ENCODE assay signal across 11 cellular contexts in the genomic region with DNA sequence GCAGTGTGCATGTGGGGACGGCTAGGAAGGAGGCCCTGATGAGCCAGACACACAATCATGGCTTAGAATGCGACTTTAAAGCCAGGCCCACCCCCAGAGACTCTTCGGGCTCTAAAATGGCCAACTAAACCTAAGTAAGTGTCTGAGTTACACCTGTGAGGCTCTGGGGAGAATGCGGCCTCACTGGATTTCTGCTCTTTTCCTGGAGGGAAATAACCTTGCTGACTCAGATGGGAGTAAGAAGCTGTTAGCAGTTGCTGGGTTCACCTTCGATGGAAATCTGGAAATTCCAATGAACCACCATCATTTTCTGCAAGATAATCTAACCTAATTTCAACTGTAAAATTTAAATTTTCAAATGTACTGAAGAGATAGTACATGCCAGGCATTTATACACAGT.
DNase-seq lines count a peak whose midpoint lies in the region; ATAC-seq, FAIRE-seq and TF ChIP-seq lines count a peak whose summit lies in the region.
"Had no signal": no experiment of that assay in that cellular context is flagged by ENCODE, and none has a peak within 500 bp of the region (broad histone marks: within the 10 kb centered on the region; RNA-seq: fewer than 3 reads in every experiment).

No MANE protein-coding gene starts in this region.

- FAIRE-seq in bronchial epithelial cell (lab: Jason Lieb, UNC), result no peak

- no peak overlapping the region for H2AFZ ChIP-seq in GM23338

- H3K9me2 ChIP-seq in GM23338 (ENCODE audit: insufficient read depth), result 0 out of 2 replicates have a peak, but pooled peaks cover 3% of the 10 kb centered on the region

- no peaks in the 10 kb centered on the region; the same call in 1 of the 2 replicates for H3F3A ChIP-seq in GM23338 (replicated peaks; ENCODE audit: low read depth)

- H3K4me1 Mint-ChIP-seq in GM23338, result peaks cover 37% of the 10 kb centered on the region
- H3K4me1 Mint-ChIP-seq in naive thymus-derived CD8-positive, alpha-beta T cell, result peaks cover 11 to 17% (median 13%) of the 10 kb centered on the region in 4 donors

- no peak overlapping the region; the same call in 2 of the 3 replicates for H3K4me3 Mint-ChIP-seq in GM23338
- H3K4me3 Mint-ChIP-seq in naive thymus-derived CD8-positive, alpha-beta T cell, result peak overlapping the region; percentile 15 to 88 (median 78)

- POLR2A ChIA-PET in naive thymus-derived CD8-positive, alpha-beta T cell (lab: Charles Lee), result interaction anchor here (0.6 to 6.2 kb wide), 4 partner anchors 8 to 97 kb away, joined by 3 to 31 read pairs (median 6); a partner anchor contains a TSS

- no peaks in the 10 kb centered on the region for H3K36me3 Mint-ChIP-seq in GM23338 (ENCODE audit: low read depth)
- no peaks in the 10 kb centered on the region for H3K36me3 Mint-ChIP-seq in naive thymus-derived CD8-positive, alpha-beta T cell

- no peaks in the 10 kb centered on the region for H3K9me3 Mint-ChIP-seq in GM23338
- H3K9me3 Mint-ChIP-seq in naive thymus-derived CD8-positive, alpha-beta T cell, result no peaks in the 10 kb centered on the region

- ATAC-seq in GM23338 (no peak), HG03354 (IDR thresholded peaks at IDR 0.05; ENCODE audit: poor library complexity, severe bottlenecking, unreplicated experiment) (no peak)
- no peak for ATAC-seq in naive thymus-derived CD8-positive, alpha-beta T cell

- H3K27ac ChIP-seq in 22Rv1 (peak overlapping the region; percentile 26; the same call in 1 of the 2 replicates), GM23338 (ENCODE audit: low read depth) (no peak overlapping the region)

- peaks cover 37% of the 10 kb centered on the region for H3K4me1 ChIP-seq in GM23338 (ENCODE audit: insufficient read depth)

- TF ChIP-seq CTCF in 22Rv1 (IDR thresholded peaks at IDR 0.05), result no peak
- no peak for TF ChIP-seq CTCF in GM23338 (conservative IDR thresholded peaks at IDR 0.05; ENCODE audit: low read depth in 2 of 2)
- no peak for TF ChIP-seq CTCF in bronchial epithelial cell (IDR thresholded peaks at IDR 0.05; ENCODE audit: insufficient read depth, low read length, severe bottlenecking)

- H3K36me3 ChIP-seq in GM23338 (ENCODE audit: insufficient read depth) (no peaks in the 10 kb centered on the region), bronchial epithelial cell (ENCODE audit: control insufficient read depth, insufficient read depth, low read length) (no peaks in the 10 kb centered on the region)
- H3K36me3 ChIP-seq: heart right ventricle had no signal

- peak overlapping the region; percentile 83 for H3K4me2 ChIP-seq in GM23338

- H4K20me1 ChIP-seq in GM23338 (replicated peaks; ENCODE audit: insufficient read depth), result no peaks in the 10 kb centered on the region

- peaks cover 16% of the 10 kb centered on the region for H3K27me3 Mint-ChIP-seq in GM23338 (ENCODE audit: insufficient read depth, low read depth, poor library complexity)
- peaks cover 0 to 10% (median 5%) of the 10 kb centered on the region in 5 donors for H3K27me3 Mint-ChIP-seq in naive thymus-derived CD8-positive, alpha-beta T cell

- no peak overlapping the region for H3K4me3 ChIP-seq in GM23338
- no peak overlapping the region for H3K4me3 ChIP-seq in bronchial epithelial cell (ENCODE audit: low read depth, low read length)

- DNase-seq in GM23338 (ENCODE audit: low spot score) (no peak), bronchial epithelial cell (ENCODE audit: low read depth) (peak; percentile 77), NCI-H1092 treated with DMSO at 0.1 percent for 48 hours (lab: John Stamatoyannopoulos, UW) (no peak), NCI-H1694 treated with DMSO at 0.1 percent for 48 hours (lab: John Stamatoyannopoulos, UW) (no peak), OCI-M1 (lab: John Stamatoyannopoulos, UW) (no peak)
- DNase-seq in naive thymus-derived CD8-positive, alpha-beta T cell, result no peak
- DNase-seq: activated CD4-positive, alpha-beta T cell treated with anti-CD3 and anti-CD28 coated beads, Interleukin-2, amount 50 U/mL, for 4 hours; NCI-H510A had no signal

- H3K27ac Mint-ChIP-seq in GM23338, result no peak overlapping the region
- peak overlapping the region in 1 of 10 donors; percentile 66 for H3K27ac Mint-ChIP-seq in naive thymus-derived CD8-positive, alpha-beta T cell

- H3K79me2 ChIP-seq in GM23338 (replicated peaks; ENCODE audit: insufficient read depth), result no peaks in the 10 kb centered on the region

- H3K27me3 ChIP-seq in GM23338 (ENCODE audit: insufficient read depth), result peaks cover 26% of the 10 kb centered on the region
- no peaks in the 10 kb centered on the region for H3K27me3 ChIP-seq in bronchial epithelial cell (ENCODE audit: control insufficient read depth, insufficient read depth, low read length)
- H3K27me3 ChIP-seq: heart right ventricle had no signal

TF ChIP-seq in GM23338, 12 proteins besides CTCF, POLR2A, EP300 and RAD21 (continues in another document):
- TF ChIP-seq, protein P1, sequence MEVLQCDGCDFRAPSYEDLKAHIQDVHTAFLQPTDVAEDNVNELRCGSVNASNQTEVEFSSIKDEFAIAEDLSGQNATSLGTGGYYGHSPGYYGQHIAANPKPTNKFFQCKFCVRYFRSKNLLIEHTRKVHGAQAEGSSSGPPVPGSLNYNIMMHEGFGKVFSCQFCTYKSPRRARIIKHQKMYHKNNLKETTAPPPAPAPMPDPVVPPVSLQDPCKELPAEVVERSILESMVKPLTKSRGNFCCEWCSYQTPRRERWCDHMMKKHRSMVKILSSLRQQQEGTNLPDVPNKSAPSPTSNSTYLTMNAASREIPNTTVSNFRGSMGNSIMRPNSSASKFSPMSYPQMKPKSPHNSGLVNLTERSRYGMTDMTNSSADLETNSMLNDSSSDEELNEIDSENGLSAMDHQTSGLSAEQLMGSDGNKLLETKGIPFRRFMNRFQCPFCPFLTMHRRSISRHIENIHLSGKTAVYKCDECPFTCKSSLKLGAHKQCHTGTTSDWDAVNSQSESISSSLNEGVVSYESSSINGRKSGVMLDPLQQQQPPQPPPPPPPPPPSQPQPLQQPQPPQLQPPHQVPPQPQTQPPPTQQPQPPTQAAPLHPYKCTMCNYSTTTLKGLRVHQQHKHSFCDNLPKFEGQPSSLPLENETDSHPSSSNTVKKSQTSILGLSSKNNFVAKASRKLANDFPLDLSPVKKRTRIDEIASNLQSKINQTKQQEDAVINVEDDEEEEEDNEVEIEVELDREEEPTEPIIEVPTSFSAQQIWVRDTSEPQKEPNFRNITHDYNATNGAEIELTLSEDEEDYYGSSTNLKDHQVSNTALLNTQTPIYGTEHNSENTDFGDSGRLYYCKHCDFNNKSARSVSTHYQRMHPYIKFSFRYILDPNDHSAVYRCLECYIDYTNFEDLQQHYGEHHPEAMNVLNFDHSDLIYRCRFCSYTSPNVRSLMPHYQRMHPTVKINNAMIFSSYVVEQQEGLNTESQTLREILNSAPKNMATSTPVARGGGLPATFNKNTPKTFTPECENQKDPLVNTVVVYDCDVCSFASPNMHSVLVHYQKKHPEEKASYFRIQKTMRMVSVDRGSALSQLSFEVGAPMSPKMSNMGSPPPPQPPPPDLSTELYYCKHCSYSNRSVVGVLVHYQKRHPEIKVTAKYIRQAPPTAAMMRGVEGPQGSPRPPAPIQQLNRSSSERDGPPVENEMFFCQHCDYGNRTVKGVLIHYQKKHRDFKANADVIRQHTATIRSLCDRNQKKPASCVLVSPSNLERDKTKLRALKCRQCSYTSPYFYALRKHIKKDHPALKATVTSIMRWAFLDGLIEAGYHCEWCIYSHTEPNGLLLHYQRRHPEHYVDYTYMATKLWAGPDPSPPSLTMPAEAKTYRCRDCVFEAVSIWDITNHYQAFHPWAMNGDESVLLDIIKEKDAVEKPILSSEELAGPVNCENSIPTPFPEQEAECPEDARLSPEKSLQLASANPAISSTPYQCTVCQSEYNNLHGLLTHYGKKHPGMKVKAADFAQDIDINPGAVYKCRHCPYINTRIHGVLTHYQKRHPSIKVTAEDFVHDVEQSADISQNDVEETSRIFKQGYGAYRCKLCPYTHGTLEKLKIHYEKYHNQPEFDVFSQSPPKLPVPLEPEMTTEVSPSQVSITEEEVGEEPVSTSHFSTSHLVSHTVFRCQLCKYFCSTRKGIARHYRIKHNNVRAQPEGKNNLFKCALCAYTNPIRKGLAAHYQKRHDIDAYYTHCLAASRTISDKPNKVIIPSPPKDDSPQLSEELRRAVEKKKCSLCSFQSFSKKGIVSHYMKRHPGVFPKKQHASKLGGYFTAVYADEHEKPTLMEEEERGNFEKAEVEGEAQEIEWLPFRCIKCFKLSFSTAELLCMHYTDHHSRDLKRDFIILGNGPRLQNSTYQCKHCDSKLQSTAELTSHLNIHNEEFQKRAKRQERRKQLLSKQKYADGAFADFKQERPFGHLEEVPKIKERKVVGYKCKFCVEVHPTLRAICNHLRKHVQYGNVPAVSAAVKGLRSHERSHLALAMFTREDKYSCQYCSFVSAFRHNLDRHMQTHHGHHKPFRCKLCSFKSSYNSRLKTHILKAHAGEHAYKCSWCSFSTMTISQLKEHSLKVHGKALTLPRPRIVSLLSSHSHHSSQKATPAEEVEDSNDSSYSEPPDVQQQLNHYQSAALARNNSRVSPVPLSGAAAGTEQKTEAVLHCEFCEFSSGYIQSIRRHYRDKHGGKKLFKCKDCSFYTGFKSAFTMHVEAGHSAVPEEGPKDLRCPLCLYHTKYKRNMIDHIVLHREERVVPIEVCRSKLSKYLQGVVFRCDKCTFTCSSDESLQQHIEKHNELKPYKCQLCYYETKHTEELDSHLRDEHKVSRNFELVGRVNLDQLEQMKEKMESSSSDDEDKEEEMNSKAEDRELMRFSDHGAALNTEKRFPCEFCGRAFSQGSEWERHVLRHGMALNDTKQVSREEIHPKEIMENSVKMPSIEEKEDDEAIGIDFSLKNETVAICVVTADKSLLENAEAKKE (CRISPR knock-in tag; IDR thresholded peaks at IDR 0.05), result no peak
- TF ChIP-seq ZNF331 (CRISPR knock-in tag; IDR thresholded peaks at IDR 0.05; ENCODE audit: low read depth), result no peak
